16 cellular contexts compared by ENCODE assay signal in genomic region chr19:38213469-38213868, GRCh38. TPM values are rescaled to one million over a fixed set of nuclear protein-coding genes. Genes with fewer than 3 reads are reported as not detected.
A peak's percentile ranks its signal among the peaks of the same experiment; 100 is the strongest.
DNase-seq lines count a peak whose midpoint lies in the region; ATAC-seq lines count a peak whose summit lies in the region.
"Had no signal": no experiment of that assay in that cellular context is flagged by ENCODE, and none has a peak within 500 bp of the region (broad histone marks: within the 10 kb centered on the region; RNA-seq: fewer than 3 reads in every experiment).

No MANE protein-coding gene starts in this region.

- H3K4me3 Mint-ChIP-seq in stimulated activated naive CD8-positive, alpha-beta T cell treated with anti-CD3 and anti-CD28 coated beads, Interleukin-15, Interleukin-2, amounts not matched to agents 100 ng/mL and 50 ng/mL, for 24 hours = peak overlapping the region; percentile 82
- H3K4me3 Mint-ChIP-seq in activated T-helper 17 cell treated with anti-CD3 and anti-CD28 coated beads, Interleukin-2, amount 50 U/mL, for 72 hours = peak overlapping the region; percentile 63
- H3K4me3 Mint-ChIP-seq in memory B cell = no peak overlapping the region
- H3K4me3 Mint-ChIP-seq: dendritic cell treated with granulocyte-macrophage colony-stimulating factor and Interleukin-4, amounts not matched to agents 40 ng/mL and 50 ng/mL, for 4 days had no signal

- no peak for DNase-seq in stimulated activated naive CD8-positive, alpha-beta T cell treated with anti-CD3 and anti-CD28 coated beads, Interleukin-15, Interleukin-2, amounts not matched to agents 100 U/mL and 50 U/mL, for 24 hours
- DNase-seq in memory B cell (ENCODE audit: low spot score in 2 of 2) (no peak), kidney glomerular epithelial cell (lab: John Stamatoyannopoulos, UW) (no peak)
- no peak for DNase-seq in activated effector memory CD4-positive, alpha-beta T cell treated with anti-CD3 and anti-CD28 coated beads, Interleukin-2, amount 50 U/mL, for 16 hours
- no peak for DNase-seq in effector CD8-positive, alpha-beta T cell (lab: John Stamatoyannopoulos, UW)
- DNase-seq: NCI-H187, NCI-H82, tibial artery had no signal

- peaks cover 10% of the 10 kb centered on the region for H3K36me3 Mint-ChIP-seq in stimulated activated naive CD8-positive, alpha-beta T cell treated with anti-CD3 and anti-CD28 coated beads, Interleukin-15, Interleukin-2, amounts not matched to agents 100 ng/mL and 50 ng/mL, for 24 hours (ENCODE audit: low read depth)
- H3K36me3 Mint-ChIP-seq in activated T-helper 17 cell treated with anti-CD3 and anti-CD28 coated beads, Interleukin-2, amount 50 U/mL, for 72 hours (ENCODE audit: low read depth) = peaks cover 16% of the 10 kb centered on the region
- peaks cover 6% of the 10 kb centered on the region for H3K36me3 Mint-ChIP-seq in memory B cell

- H3K27me3 Mint-ChIP-seq in stimulated activated naive CD8-positive, alpha-beta T cell treated with anti-CD3 and anti-CD28 coated beads, Interleukin-15, Interleukin-2, amounts not matched to agents 100 ng/mL and 50 ng/mL, for 24 hours = peaks cover 51% of the 10 kb centered on the region
- H3K27me3 Mint-ChIP-seq in activated T-helper 17 cell treated with anti-CD3 and anti-CD28 coated beads, Interleukin-2, amount 50 U/mL, for 72 hours = peaks cover 32% of the 10 kb centered on the region
- peaks cover 28% of the 10 kb centered on the region for H3K27me3 Mint-ChIP-seq in memory B cell

- H3K9me3 Mint-ChIP-seq in stimulated activated naive CD8-positive, alpha-beta T cell treated with anti-CD3 and anti-CD28 coated beads, Interleukin-15, Interleukin-2, amounts not matched to agents 100 ng/mL and 50 ng/mL, for 24 hours = no peaks in the 10 kb centered on the region
- no peaks in the 10 kb centered on the region for H3K9me3 Mint-ChIP-seq in activated T-helper 17 cell treated with anti-CD3 and anti-CD28 coated beads, Interleukin-2, amount 50 U/mL, for 72 hours
- no peaks in the 10 kb centered on the region for H3K9me3 Mint-ChIP-seq in memory B cell
- H3K9me3 Mint-ChIP-seq: activated CD4-positive, alpha-beta memory T cell treated with anti-CD3 and anti-CD28 coated beads, Interleukin-2, amount 10 ng/mL, durations not matched to agents 7 days and 5 days; dendritic cell treated with granulocyte-macrophage colony-stimulating factor and Interleukin-4, amounts not matched to agents 40 ng/mL and 50 ng/mL, for 4 days had no signal

- peak overlapping the region; percentile 98 for H3K27ac Mint-ChIP-seq in stimulated activated naive CD8-positive, alpha-beta T cell treated with anti-CD3 and anti-CD28 coated beads, Interleukin-15, Interleukin-2, amounts not matched to agents 100 ng/mL and 50 ng/mL, for 24 hours
- peak overlapping the region; percentile 91 for H3K27ac Mint-ChIP-seq in activated T-helper 17 cell treated with anti-CD3 and anti-CD28 coated beads, Interleukin-2, amount 50 U/mL, for 72 hours
- peak overlapping the region; percentile 68 for H3K27ac Mint-ChIP-seq in memory B cell
- H3K27ac Mint-ChIP-seq: dendritic cell treated with granulocyte-macrophage colony-stimulating factor and Interleukin-4, amounts not matched to agents 40 ng/mL and 50 ng/mL, for 4 days had no signal

- ATAC-seq in stimulated activated naive CD8-positive, alpha-beta T cell treated with anti-CD3 and anti-CD28 coated beads, Interleukin-15, Interleukin-2, amounts not matched to agents 100 U/mL and 50 U/mL, for 24 hours = no peak
- ATAC-seq in activated T-helper 17 cell treated with anti-CD3 and anti-CD28 coated beads, Interleukin-2, amount 50 U/mL, for 72 hours (replicated peaks) = no peak
- ATAC-seq in memory B cell (ENCODE audit: low read depth) (no peak), HG03439 (IDR thresholded peaks at IDR 0.05; ENCODE audit: unreplicated experiment) (no peak)
- ATAC-seq: PC-3, sciatic nerve had no signal

- H3K4me1 Mint-ChIP-seq in stimulated activated naive CD8-positive, alpha-beta T cell treated with anti-CD3 and anti-CD28 coated beads, Interleukin-15, Interleukin-2, amounts not matched to agents 100 ng/mL and 50 ng/mL, for 24 hours (ENCODE audit: low read depth) = peaks cover 29% of the 10 kb centered on the region
- H3K4me1 Mint-ChIP-seq in activated T-helper 17 cell treated with anti-CD3 and anti-CD28 coated beads, Interleukin-2, amount 50 U/mL, for 72 hours = peaks cover 17% of the 10 kb centered on the region
- H3K4me1 Mint-ChIP-seq in memory B cell = peaks cover 25% of the 10 kb centered on the region

RNA-seq across cellular contexts. Expression of gene DPF1, which starts 10.6 kb away (rescaled TPM):
- total RNA-seq in activated T-helper 17 cell treated with anti-CD3 and anti-CD28 coated beads, Interleukin-2, amount 50 U/mL, for 72 hours = 1 to 10 TPM in 1 of 2 donors, not detected in 1; 1.1 TPM
- total RNA-seq: bronchial epithelial cell, sciatic nerve had no signal

RNA-seq across cellular contexts. Expression of gene PPP1R14A, which starts 42.7 kb away (rescaled TPM):
- not detected for total RNA-seq in activated T-helper 17 cell treated with anti-CD3 and anti-CD28 coated beads, Interleukin-2, amount 50 U/mL, for 72 hours
- total RNA-seq: activated CD4-positive, alpha-beta memory T cell treated with anti-CD3 and anti-CD28 coated beads, Interleukin-2, amount 10 ng/mL, durations not matched to agents 7 days and 5 days; PC-3 had no signal

RNA-seq across cellular contexts. Expression of gene SPINT2, which starts 50.9 kb away (rescaled TPM):
- total RNA-seq in activated T-helper 17 cell treated with anti-CD3 and anti-CD28 coated beads, Interleukin-2, amount 50 U/mL, for 72 hours = 10 to 100 TPM; 21.3 to 56.6 TPM
